ENCODE assay signal across 20 cellular contexts in genomic region chr7:124712017-124712416, GRCh38. TPM values are rescaled to one million over a fixed set of nuclear protein-coding genes. Genes with fewer than 3 reads are reported as not detected.
"Had no signal": no experiment of that assay in that cellular context is flagged by ENCODE, and none has a peak within 500 bp of the region (broad histone marks: within the 10 kb centered on the region; RNA-seq: fewer than 3 reads in every experiment).

No MANE protein-coding gene starts in this region.

- H3K27me3 Mint-ChIP-seq: activated B cell treated with CpG ODN at 0.5 μM for 24 hours; activated CD4-positive, alpha-beta memory T cell treated with anti-CD3 and anti-CD28 coated beads, Interleukin-2, amount 10 ng/mL, durations not matched to agents 7 days and 5 days; central memory CD8-positive, alpha-beta T cell; T-cell had no signal

- H3K4me3 ChIP-seq: esophagus muscularis mucosa, hepatocyte, left lung, thyroid gland had no signal

- H2AFZ ChIP-seq: hepatocyte had no signal

- H3K4me1 Mint-ChIP-seq: activated B cell treated with CpG ODN at 0.5 μM for 24 hours; activated CD4-positive, alpha-beta memory T cell treated with anti-CD3 and anti-CD28 coated beads, Interleukin-2, amount 10 ng/mL, durations not matched to agents 7 days and 5 days; activated T-helper 17 cell treated with anti-CD3 and anti-CD28 coated beads, Interleukin-2, amount 50 U/mL, for 72 hours; central memory CD8-positive, alpha-beta T cell; nephron progenitor cell; T-cell had no signal

- H3K36me3 ChIP-seq: brain microvascular endothelial cell, esophagus muscularis mucosa, left lung, thyroid gland had no signal

- H3K79me2 ChIP-seq: hepatocyte had no signal

- H3K27ac ChIP-seq: brain microvascular endothelial cell, esophagus muscularis mucosa, hepatocyte, left lung, thyroid gland had no signal

- H3K27me3 ChIP-seq: brain microvascular endothelial cell, esophagus muscularis mucosa, hepatocyte, left lung, thyroid gland had no signal

- DNase-seq: activated B cell treated with CpG ODN at 0.5 μM for 24 hours; activated CD4-positive, alpha-beta memory T cell treated with anti-CD3 and anti-CD28 coated beads, Interleukin-2, amount 10 ng/mL, durations not matched to agents 7 days and 5 days; activated CD4-positive, alpha-beta T cell treated with anti-CD3 and anti-CD28 coated beads for 48 hours; activated naive CD4-positive, alpha-beta T cell; activated T-cell treated with anti-CD3 and anti-CD28 coated beads, Interleukin-2, amount 50 U/mL, for 1 hour; anterior cingulate cortex; brain microvascular endothelial cell; cortex of kidney; left lung; nephron progenitor cell; nucleus accumbens; retina; stimulated activated CD4-positive, alpha-beta T cell treated with anti-CD3 and anti-CD28 coated beads, Interleukin-2, amount 100 ng/mL, for 24 hours; stimulated activated naive CD4-positive, alpha-beta T cell treated with Interleukin-2 at 50 U/mL for 16 hours; T-cell; thyroid gland had no signal

- H3K9me3 ChIP-seq: thyroid gland had no signal

- H3K4me3 Mint-ChIP-seq: activated B cell treated with CpG ODN at 0.5 μM for 24 hours; activated CD4-positive, alpha-beta memory T cell treated with anti-CD3 and anti-CD28 coated beads, Interleukin-2, amount 10 ng/mL, durations not matched to agents 7 days and 5 days; activated T-helper 17 cell treated with anti-CD3 and anti-CD28 coated beads, Interleukin-2, amount 50 U/mL, for 72 hours; central memory CD8-positive, alpha-beta T cell; nephron progenitor cell; T-cell had no signal

- H3K27ac Mint-ChIP-seq: activated B cell treated with CpG ODN at 0.5 μM for 24 hours; activated CD4-positive, alpha-beta memory T cell treated with anti-CD3 and anti-CD28 coated beads, Interleukin-2, amount 10 ng/mL, durations not matched to agents 7 days and 5 days; activated T-helper 17 cell treated with anti-CD3 and anti-CD28 coated beads, Interleukin-2, amount 50 U/mL, for 72 hours; nephron progenitor cell; T-cell had no signal

- H3K4me1 ChIP-seq: esophagus muscularis mucosa, left lung, thyroid gland had no signal

- H3K36me3 Mint-ChIP-seq: T-cell had no signal

- ATAC-seq: activated T-helper 17 cell treated with anti-CD3 and anti-CD28 coated beads, Interleukin-2, amount 50 U/mL, for 72 hours; left lung; T-cell had no signal

- H3K4me2 ChIP-seq: hepatocyte had no signal

RNA-seq across cellular contexts. Expression of gene GPR37, which starts 53.6 kb away (rescaled TPM):
- total RNA-seq: activated B cell treated with CpG ODN at 0.5 μM for 24 hours; activated CD4-positive, alpha-beta memory T cell treated with anti-CD3 and anti-CD28 coated beads, Interleukin-2, amount 10 ng/mL, durations not matched to agents 7 days and 5 days; activated T-helper 17 cell treated with anti-CD3 and anti-CD28 coated beads, Interleukin-2, amount 50 U/mL, for 72 hours; T-cell had no signal
